8 cellular contexts compared by ENCODE assay signal in the genomic region with DNA sequence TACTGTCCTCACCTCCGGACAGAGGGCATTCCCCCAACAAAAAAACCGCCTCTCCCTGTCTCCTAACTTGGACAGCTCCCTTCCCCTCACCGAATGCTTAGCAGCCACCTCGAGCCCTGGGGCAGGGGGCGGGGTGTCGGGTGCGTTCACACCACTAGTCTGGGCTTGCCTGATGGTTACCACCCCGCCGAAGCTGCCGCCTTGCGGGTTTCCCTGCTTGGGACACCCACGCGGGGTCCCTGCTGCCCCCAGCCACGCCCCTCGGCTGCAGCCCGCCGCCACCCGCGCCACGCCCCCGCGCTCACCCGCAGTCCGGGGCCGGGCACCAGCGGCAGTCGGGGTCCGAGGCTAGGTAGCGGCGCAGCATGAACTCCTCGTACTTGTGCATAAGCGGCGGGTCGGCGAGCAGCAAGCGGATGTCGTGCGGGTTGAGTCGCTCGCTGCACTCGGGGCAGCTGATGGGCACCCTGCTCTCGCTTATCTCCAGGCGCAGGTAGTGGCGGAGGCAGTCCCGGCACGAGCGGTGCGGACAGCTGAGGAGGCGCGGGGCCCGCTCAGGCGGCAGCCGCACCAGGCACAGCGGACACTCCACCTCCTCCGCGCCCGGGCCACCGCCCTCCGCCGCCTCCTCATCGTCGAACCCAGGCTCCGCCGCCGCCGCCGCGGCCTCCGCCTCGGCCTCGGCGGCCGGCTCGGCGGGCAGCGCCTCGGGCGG. TPM values are rescaled to one million over a fixed set of nuclear protein-coding genes. Genes with fewer than 3 reads are reported as not detected.
DNase-seq lines count a peak whose midpoint lies in the region; ATAC-seq and FAIRE-seq lines count a peak whose summit lies in the region.

No MANE protein-coding gene starts in this region.

- peak overlapping the region in 1 of 2 experiments; percentile 100 for H3K14ac ChIP-seq in mesenchymal stem cell (ENCODE audit: low read length in 2 of 2)

- DNase-seq in NCI-H2171 treated with DMSO at 0.1 percent for 48 hours (lab: John Stamatoyannopoulos, UW) (peak; percentile 53), mesenchymal stem cell (peak; percentile 62), RCC 7860 (ENCODE audit: low spot score) (no peak)
- DNase-seq in activated CD4-positive, alpha-beta T cell treated with anti-CD3 and anti-CD28 coated beads, Interleukin-2, amount 50 U/mL, for 48 hours: peak; percentile 62 to 72
- DNase-seq in effector CD4-positive, alpha-beta T cell: peak; percentile 54
- peak; percentile 15 for DNase-seq in stimulated activated CD8-positive, alpha-beta memory T cell treated with anti-CD3 and anti-CD28 coated beads, Interleukin-15, amount 100 ng/mL, for 24 hours (ENCODE audit: low read depth)

- no peaks in the 10 kb centered on the region for H3K9me3 ChIP-seq in mesenchymal stem cell (ENCODE audit: control insufficient read depth, low read length)

- peak overlapping the region; percentile 87 to 92 for H3K18ac ChIP-seq in mesenchymal stem cell (ENCODE audit: low read depth in 1 of 2, low read length in 2 of 2)

- no peak overlapping the region for H2BK15ac ChIP-seq in mesenchymal stem cell (ENCODE audit: low read depth, poor library complexity, severe bottlenecking)

- H3K4ac ChIP-seq in mesenchymal stem cell (ENCODE audit: low read depth in 1 of 2, low read length in 2 of 2): peak overlapping the region; percentile 78 to 89

- no peak overlapping the region for H2AK5ac ChIP-seq in mesenchymal stem cell (ENCODE audit: low read length, severe bottlenecking)

- H4K8ac ChIP-seq in mesenchymal stem cell (ENCODE audit: low read length): peak overlapping the region; percentile 57

- H2BK12ac ChIP-seq in mesenchymal stem cell (ENCODE audit: low read length in 2 of 2): peak overlapping the region in 1 of 2 experiments; percentile 42

- peak overlapping the region; percentile 62 for H4K91ac ChIP-seq in mesenchymal stem cell (ENCODE audit: low read length)

- no peak overlapping the region for H3K27ac ChIP-seq in mesenchymal stem cell (ENCODE audit: low read length, poor library complexity, severe bottlenecking)

- 1% methylated on average over 52 of the region's 78 CpGs for WGBS in mesenchymal stem cell

- FAIRE-seq in RCC 7860 (lab: Jason Lieb, UNC): no peak

- peaks cover 15% of the 10 kb centered on the region for H3K79me1 ChIP-seq in mesenchymal stem cell (replicated peaks; ENCODE audit: low read length, poor library complexity, severe bottlenecking)

- H2AFZ ChIP-seq in mesenchymal stem cell (ENCODE audit: low read depth, low read length): peak overlapping the region; percentile 83

- H3K27me3 ChIP-seq in mesenchymal stem cell (ENCODE audit: control insufficient read depth in 1 of 2, insufficient read depth in 1 of 2, low read length in 2 of 2): peaks cover 0 to 18% of the 10 kb centered on the region in 2 experiments

- H3K4me1 ChIP-seq in mesenchymal stem cell (ENCODE audit: control insufficient read depth, insufficient read depth, low read depth, low read length): peaks cover 14% of the 10 kb centered on the region

- H3K4me3 ChIP-seq in mesenchymal stem cell (ENCODE audit: insufficient read depth in 1 of 2, low read depth in 1 of 2, low read length in 2 of 2): peak overlapping the region; percentile 85

- no peak overlapping the region for H2BK5ac ChIP-seq in mesenchymal stem cell (ENCODE audit: low read depth, low read length, poor library complexity, severe bottlenecking)

- peak; percentile 34 for ATAC-seq in GM18498 (IDR thresholded peaks at IDR 0.05; ENCODE audit: unreplicated experiment)
- ATAC-seq in HG02759 (IDR thresholded peaks at IDR 0.05; ENCODE audit: unreplicated experiment): peak; percentile 31

- peaks cover 0 to 3% of the 10 kb centered on the region in 2 experiments for H3K36me3 ChIP-seq in mesenchymal stem cell (ENCODE audit: control insufficient read depth in 1 of 2, insufficient read depth in 2 of 2, low read depth in 1 of 2, low read length in 2 of 2)

- H2BK120ac ChIP-seq in mesenchymal stem cell (ENCODE audit: low read depth, low read length): no peak overlapping the region

- H3K4me2 ChIP-seq in mesenchymal stem cell (ENCODE audit: low read length, poor library complexity, severe bottlenecking): peak overlapping the region; percentile 99

- peak overlapping the region; percentile 86 for H3K9ac ChIP-seq in mesenchymal stem cell (ENCODE audit: low read length)

- H3K23ac ChIP-seq in mesenchymal stem cell (ENCODE audit: low read length in 2 of 2): peak overlapping the region in 1 of 2 experiments; percentile 96

RNA-seq across cellular contexts. Expression of gene RNF19B, which starts 0.7 kb away (rescaled TPM):
- polyA plus RNA-seq in mesenchymal stem cell (2013, experiment 1 of 2): 6.5 TPM
- polyA plus RNA-seq in mesenchymal stem cell (2013, experiment 2 of 2): 6.1 TPM
